ENCODE assay signal across 8 cellular contexts in the genomic region with DNA sequence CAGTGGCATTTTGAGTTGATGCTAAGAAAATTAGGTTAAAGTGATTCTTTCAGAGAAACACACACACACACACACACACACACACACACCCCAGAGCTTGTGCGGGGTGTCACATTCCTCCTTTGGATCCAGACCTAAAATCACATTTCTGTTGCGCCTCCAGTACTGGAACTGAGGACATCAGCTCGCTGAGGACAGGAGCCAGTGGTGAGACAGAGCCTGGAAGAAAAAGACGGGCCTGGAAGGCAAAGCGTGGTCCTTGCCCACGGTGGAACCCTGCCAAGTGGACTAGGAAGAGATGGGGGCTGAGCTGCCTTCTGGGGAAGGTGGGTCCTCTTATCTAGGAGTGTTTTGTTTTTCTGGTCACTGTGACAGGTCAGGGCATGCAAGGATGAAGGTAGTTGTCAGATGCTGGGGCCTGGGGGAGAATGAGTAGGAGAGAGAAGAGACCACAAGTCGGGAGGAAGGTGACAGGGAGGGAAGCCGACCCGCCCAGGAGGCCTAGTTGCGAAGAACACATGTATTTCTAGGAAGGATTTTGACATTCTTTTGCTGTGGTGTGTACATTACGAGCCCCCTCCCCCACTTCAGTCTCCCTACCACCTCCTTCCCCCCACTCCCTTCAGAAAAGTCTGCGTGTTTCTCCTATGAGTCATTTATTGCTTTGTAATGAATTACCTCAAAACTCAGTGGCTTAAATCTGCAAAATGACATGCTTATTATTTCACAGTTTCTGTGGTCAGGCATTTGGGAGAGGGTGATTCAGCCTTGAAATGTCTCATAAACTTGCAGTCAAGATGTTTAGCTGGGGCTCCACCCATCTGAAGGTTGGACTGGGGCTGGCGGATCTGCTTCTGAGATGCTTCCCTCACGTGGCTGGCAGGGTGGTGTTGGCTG. TPM values are rescaled to one million over a fixed set of nuclear protein-coding genes. Genes with fewer than 3 reads are reported as not detected.
A peak's percentile ranks its signal among the peaks of the same experiment; 100 is the strongest.
DNase-seq lines count a peak whose midpoint lies in the region; ATAC-seq and TF ChIP-seq lines count a peak whose summit lies in the region.

No MANE protein-coding gene starts in this region.

- no peak for TF ChIP-seq POLR2A in spleen (IDR thresholded peaks at IDR 0.05)

- H3K36me3 ChIP-seq in colonic mucosa (no peaks in the 10 kb centered on the region), spleen (no peaks in the 10 kb centered on the region)

- H3K4me3 ChIP-seq in colonic mucosa: no peak overlapping the region
- no peak overlapping the region for H3K4me3 ChIP-seq in spleen

- H3K27me3 ChIP-seq in colonic mucosa (peaks cover 19% of the 10 kb centered on the region), spleen (replicated peaks in 1 of 7) (peaks cover 6 to 79% (median 48%) of the 10 kb centered on the region in 7 donors)

- peak; percentile 83 for ATAC-seq in activated CD4-positive, alpha-beta T cell treated with anti-CD3 and anti-CD28 coated beads for 36 hours

- DNase-seq in activated CD4-positive, alpha-beta T cell treated with anti-CD3 and anti-CD28 coated beads for 36 hours: peak; percentile 76
- DNase-seq in activated CD4-positive, alpha-beta T cell treated with anti-CD3 and anti-CD28 coated beads for 1 hour: no peak
- DNase-seq in RWPE1 (ENCODE audit: low spot score) (peak; percentile 89), dermis blood vessel endothelial cell (peak; percentile 87), colonic mucosa (no peak), NCI-H510A (lab: John Stamatoyannopoulos, UW) (no peak), spleen (no peak)
- DNase-seq in stimulated activated CD4-positive, alpha-beta T cell treated with anti-CD3 and anti-CD28 coated beads, TNF-alpha, amount 100 ng/mL, for 48 hours (ENCODE audit: low read depth in 3 of 3): peak; percentile 27 to 48 (median 34)

- CTCF ChIA-PET in activated CD4-positive, alpha-beta T cell treated with anti-CD3 and anti-CD28 coated beads for 36 hours (lab: Charles Lee): interaction anchor here (0.6 to 4.4 kb wide), 6 partner anchors 115 to 411 kb away, joined by 3 to 26 read pairs (median 4); no protein-coding TSS in a partner anchor
- CTCF ChIA-PET in RWPE1 (lab: Yijun Ruan, JAX): interaction anchor here (0.6 to 1.1 kb wide), 7 partner anchors 18 to 1334 kb away, joined by 3 to 5 read pairs (median 3); no protein-coding TSS in a partner anchor

- no peaks in the 10 kb centered on the region for H3K36me3 Mint-ChIP-seq in activated CD4-positive, alpha-beta T cell treated with anti-CD3 and anti-CD28 coated beads for 36 hours (ENCODE audit: low read depth)

- peaks cover 17% of the 10 kb centered on the region for H3K4me1 Mint-ChIP-seq in activated CD4-positive, alpha-beta T cell treated with anti-CD3 and anti-CD28 coated beads for 36 hours

- H3K27me3 Mint-ChIP-seq in activated CD4-positive, alpha-beta T cell treated with anti-CD3 and anti-CD28 coated beads for 36 hours: peaks cover 31% of the 10 kb centered on the region

- TF ChIP-seq CTCF in RWPE1 (conservative IDR thresholded peaks at IDR 0.05; ENCODE audit: low read depth): no peak
- no peak for TF ChIP-seq CTCF in colonic mucosa (IDR thresholded peaks at IDR 0.05)
- TF ChIP-seq CTCF in spleen (IDR thresholded peaks at IDR 0.05 in 8 of 11, conservative IDR thresholded peaks at IDR 0.05 in 3 of 11): no peak

- no peaks in the 10 kb centered on the region for H3K9me3 ChIP-seq in colonic mucosa
- H3K9me3 ChIP-seq in spleen: peaks cover 0 to 5% (median 0%) of the 10 kb centered on the region in 8 donors

- H3K9me3 Mint-ChIP-seq in activated CD4-positive, alpha-beta T cell treated with anti-CD3 and anti-CD28 coated beads for 36 hours (ENCODE audit: low read depth): peaks cover 3% of the 10 kb centered on the region

- H3K4me3 Mint-ChIP-seq in activated CD4-positive, alpha-beta T cell treated with anti-CD3 and anti-CD28 coated beads for 36 hours: no peak overlapping the region

- POLR2A ChIA-PET in activated CD4-positive, alpha-beta T cell treated with anti-CD3 and anti-CD28 coated beads for 36 hours (lab: Charles Lee): interaction anchor here (0.7 kb wide), 1 partner anchor 31 kb away, joined by 3 read pairs; no protein-coding TSS in a partner anchor
- POLR2A ChIA-PET in RWPE1 (lab: Yijun Ruan, JAX; ENCODE audit: low non-redundant PET): no interaction called here

- no peak overlapping the region for H3K9ac ChIP-seq in colonic mucosa (ENCODE audit: low read depth in 2 of 2, low read length in 2 of 2)

- H3K27ac Mint-ChIP-seq in activated CD4-positive, alpha-beta T cell treated with anti-CD3 and anti-CD28 coated beads for 36 hours: peak overlapping the region; percentile 34

- peak overlapping the region; percentile 98 for H3K27ac ChIP-seq in RWPE1
- no peak overlapping the region for H3K27ac ChIP-seq in colonic mucosa
- H3K27ac ChIP-seq in spleen: no peak overlapping the region

- WGBS in spleen, 5 donors: 66 to 81% (median 73%) methylated on average over 14 of the region's 14 CpGs

- intact Hi-C loops in activated CD4-positive, alpha-beta T cell treated with anti-CD3 and anti-CD28 coated beads for 36 hours (cut with DNase I, micrococcal nuclease): no loop called here
- intact Hi-C loops in colonic mucosa (cut with DNase I): no loop called here
- intact Hi-C loops in spleen (cut with DNase I; ENCODE audit: low total_unique reads): no loop called here

- no peaks in the 10 kb centered on the region for H3K4me1 ChIP-seq in colonic mucosa
- peaks cover 1 to 24% (median 11%) of the 10 kb centered on the region in 6 donors for H3K4me1 ChIP-seq in spleen

RNA-seq across cellular contexts. Expression of a gene that starts 4.8 kb away (rescaled TPM):
- under 1 TPM; 0.19 to 0.25 TPM for total RNA-seq in activated CD4-positive, alpha-beta T cell treated with anti-CD3 and anti-CD28 coated beads for 36 hours
- under 0.01 and 0.14 TPM in 2 replicates for total RNA-seq in dermis blood vessel endothelial cell
- under 1 TPM; 0.07 to 0.21 TPM for total RNA-seq in colonic mucosa
- total RNA-seq in spleen: under 1 TPM in 6 of 7 donors, not detected in 1; 0.05 to 0.19 (median 0.10) TPM
- under 1 TPM; 0.02 to 0.10 (median 0.02) TPM for polyA plus RNA-seq in spleen

RNA-seq across cellular contexts. Expression of a gene that starts 54.1 kb away (rescaled TPM):
- 100 to 1,000 TPM; 108 to 125 TPM for total RNA-seq in activated CD4-positive, alpha-beta T cell treated with anti-CD3 and anti-CD28 coated beads for 36 hours
- total RNA-seq in dermis blood vessel endothelial cell (163 and 228 TPM in 2 replicates), colonic mucosa (10 to 100 TPM in 1 of 2 donors, 1 to 10 TPM in 1; 6.5 to 10.7 TPM), spleen (100 to 1,000 TPM in 4 of 7 donors, 10 to 100 TPM in 3; 93.5 to 138 (median 101) TPM)
- polyA plus RNA-seq in spleen: 10 to 100 TPM; 38.7 to 65.8 (median 51.1) TPM

Comparison
In these comparisons a context has a peak if more than half of its experiments do, and no peak if none do; other contexts are left out.
1. DNase-seq: peak in activated CD4-positive, alpha-beta T cell treated with anti-CD3 and anti-CD28 coated beads for 36 hours (single experiment), RWPE1 (single experiment), dermis blood vessel endothelial cell (single experiment) and stimulated activated CD4-positive, alpha-beta T cell treated with anti-CD3 and anti-CD28 coated beads, TNF-alpha, amount 100 ng/mL, for 48 hours (3 of 3); none in activated CD4-positive, alpha-beta T cell treated with anti-CD3 and anti-CD28 coated beads for 1 hour (single experiment), colonic mucosa (single experiment), NCI-H510A (single experiment) and spleen (single experiment).
2. RNA of a gene that starts 54.1 kb away (total RNA-seq): 163 to 228 TPM in dermis blood vessel endothelial cell, 108 to 125 TPM in activated CD4-positive, alpha-beta T cell treated with anti-CD3 and anti-CD28 coated beads for 36 hours and 93.5 to 138 TPM in spleen; 6.5 to 10.7 TPM in colonic mucosa; every median in the first group is over 4 times any median in the second.